In the genomic region with DNA sequence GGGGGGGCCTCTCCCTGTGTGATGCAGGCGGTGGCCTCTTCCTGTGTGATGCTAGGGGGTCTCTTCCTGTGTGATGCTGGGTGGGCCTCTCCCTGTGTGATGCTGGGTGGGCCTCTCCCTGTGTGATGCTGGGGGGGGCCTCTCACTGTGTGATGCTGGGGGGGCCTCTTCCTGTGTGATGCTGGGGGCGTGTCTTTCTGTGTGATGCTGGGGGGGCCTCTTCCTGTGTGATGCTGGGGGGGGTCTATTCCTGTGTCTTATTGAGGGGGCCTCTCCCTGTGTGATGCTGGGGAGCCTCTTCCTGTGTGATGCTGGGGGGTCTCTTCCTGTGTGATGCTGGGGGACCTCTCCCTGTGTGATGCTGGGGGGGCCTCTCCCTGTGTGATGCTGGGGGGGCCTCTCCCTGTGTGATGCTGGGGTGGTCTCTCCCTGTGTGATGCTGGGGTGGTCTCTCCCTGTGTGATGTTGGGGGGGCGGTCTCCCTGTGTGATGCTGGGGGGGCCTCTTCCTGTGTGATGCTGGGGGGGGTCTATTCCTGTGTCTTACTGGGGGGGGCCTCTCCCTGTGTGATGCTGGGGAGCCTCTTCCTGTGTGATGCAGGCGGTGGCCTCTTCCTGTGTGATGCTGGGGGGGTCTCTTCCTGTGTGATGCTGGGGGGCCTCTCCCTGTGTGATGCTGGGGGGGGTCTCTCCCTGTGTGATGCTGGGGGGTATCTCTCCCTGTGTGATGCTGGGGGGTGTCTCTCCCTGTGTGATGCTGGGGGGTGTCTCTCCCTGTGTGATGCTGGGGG, we compare ENCODE assay signal across 7 cellular contexts. TPM values are rescaled to one million over a fixed set of nuclear protein-coding genes. Genes with fewer than 3 reads are reported as not detected.
DNase-seq lines count a peak whose midpoint lies in the region; ATAC-seq lines count a peak whose summit lies in the region.
"Not testable (repeated sequence)": the region's sequence is repeated elsewhere in the genome, so short reads cannot be mapped to it uniquely, and the experiment has no call there.

No MANE protein-coding gene starts in this region.

- ATAC-seq in activated CD8-positive, alpha-beta memory T cell treated with anti-CD3 and anti-CD28 coated beads, Interleukin-2, amount 10 ng/mL, durations not matched to agents 7 days and 5 days; effector memory CD8-positive, alpha-beta T cell (replicated peaks); natural killer cell treated with Interleukin-12 subunit alpha and Interleukin-12 subunit beta and Interleukin-15 and Interleukin-18, amount 100 ng/mL, for 72 hours: not testable (repeated sequence)

- DNase-seq in CD4-positive, alpha-beta memory T cell = peak in 4 of 5 donors; percentile 34 to 83 (median 46)
- peak in 4 of 5 donors; percentile 23 to 61 (median 44) for DNase-seq in T-helper 1 cell
- DNase-seq in activated CD4-positive, alpha-beta T cell treated with anti-CD3 and anti-CD28 coated beads for 48 hours = peak; percentile 27
- not testable (repeated sequence) for DNase-seq in activated CD8-positive, alpha-beta memory T cell treated with anti-CD3 and anti-CD28 coated beads, Interleukin-2, amount 10 ng/mL, durations not matched to agents 7 days and 5 days; natural killer cell treated with Interleukin-12 subunit alpha and Interleukin-12 subunit beta and Interleukin-15 and Interleukin-18, amount 100 ng/mL, for 72 hours (ENCODE audit: low spot score)
- DNase-seq in activated naive CD4-positive, alpha-beta T cell treated with anti-CD3 and anti-CD28 coated beads, Interleukin-2, amount 50 U/mL, for 16 hours = peak; percentile 10
- DNase-seq in effector memory CD8-positive, alpha-beta T cell = peak in 2 of 3 experiments; percentile 36 to 45

- not testable (repeated sequence) for H3K27me3 Mint-ChIP-seq in CD4-positive, alpha-beta memory T cell; activated CD8-positive, alpha-beta memory T cell treated with anti-CD3 and anti-CD28 coated beads, Interleukin-2, amount 10 ng/mL, durations not matched to agents 7 days and 5 days; effector memory CD8-positive, alpha-beta T cell; natural killer cell treated with Interleukin-12 subunit alpha and Interleukin-12 subunit beta and Interleukin-15 and Interleukin-18, amount 100 ng/mL, for 72 hours

- peaks cover 32% of the 10 kb centered on the region for H3K4me1 ChIP-seq in CD4-positive, alpha-beta memory T cell (ENCODE audit: insufficient read depth, low read length)

- H3K4me3 ChIP-seq in CD4-positive, alpha-beta memory T cell (ENCODE audit: low read length in 2 of 2) = not testable (repeated sequence)

- H3K27me3 ChIP-seq in CD4-positive, alpha-beta memory T cell (ENCODE audit: insufficient read depth, low read length) = not testable (repeated sequence)

- H3K27ac Mint-ChIP-seq in CD4-positive, alpha-beta memory T cell = peak overlapping the region in 6 of 7 donors; percentile 90 to 98 (median 96)
- H3K27ac Mint-ChIP-seq in activated CD8-positive, alpha-beta memory T cell treated with anti-CD3 and anti-CD28 coated beads, Interleukin-2, amount 10 ng/mL, durations not matched to agents 7 days and 5 days = peak overlapping the region; percentile 61
- peak overlapping the region; percentile 87 to 99 for H3K27ac Mint-ChIP-seq in effector memory CD8-positive, alpha-beta T cell
- peak overlapping the region in 1 of 2 donors; percentile 98 for H3K27ac Mint-ChIP-seq in natural killer cell treated with Interleukin-12 subunit alpha and Interleukin-12 subunit beta and Interleukin-15 and Interleukin-18, amount 100 ng/mL, for 72 hours

- H3K9me3 ChIP-seq in CD4-positive, alpha-beta memory T cell (ENCODE audit: control insufficient read depth in 1 of 2, low read length in 2 of 2) = not testable (repeated sequence)

- POLR2A ChIA-PET in CD4-positive, alpha-beta memory T cell (lab: Charles Lee; ENCODE audit: partially characterized antibody) = not testable (repeated sequence)

- not testable (repeated sequence) for H3K36me3 Mint-ChIP-seq in CD4-positive, alpha-beta memory T cell; activated CD8-positive, alpha-beta memory T cell treated with anti-CD3 and anti-CD28 coated beads, Interleukin-2, amount 10 ng/mL, durations not matched to agents 7 days and 5 days; natural killer cell treated with Interleukin-12 subunit alpha and Interleukin-12 subunit beta and Interleukin-15 and Interleukin-18, amount 100 ng/mL, for 72 hours
- H3K36me3 Mint-ChIP-seq in effector memory CD8-positive, alpha-beta T cell (ENCODE audit: insufficient read depth) = peaks cover 14% of the 10 kb centered on the region

- CTCF ChIA-PET in CD4-positive, alpha-beta memory T cell (lab: Charles Lee; ENCODE audit: partially characterized antibody); activated CD8-positive, alpha-beta memory T cell treated with anti-CD3 and anti-CD28 coated beads, Interleukin-2, amount 10 ng/mL, durations not matched to agents 7 days and 5 days (lab: Charles Lee): not testable (repeated sequence)

- H3K4me3 Mint-ChIP-seq in CD4-positive, alpha-beta memory T cell = peak overlapping the region in 5 of 8 donors; percentile 13 to 54 (median 25)
- H3K4me3 Mint-ChIP-seq in activated CD8-positive, alpha-beta memory T cell treated with anti-CD3 and anti-CD28 coated beads, Interleukin-2, amount 10 ng/mL, durations not matched to agents 7 days and 5 days; effector memory CD8-positive, alpha-beta T cell: not testable (repeated sequence)
- H3K4me3 Mint-ChIP-seq in natural killer cell treated with Interleukin-12 subunit alpha and Interleukin-12 subunit beta and Interleukin-15 and Interleukin-18, amount 100 ng/mL, for 72 hours = peak overlapping the region; percentile 10

- H3K4me1 Mint-ChIP-seq in CD4-positive, alpha-beta memory T cell = peaks cover 19 to 51% (median 37%) of the 10 kb centered on the region in 4 donors
- H3K4me1 Mint-ChIP-seq in activated CD8-positive, alpha-beta memory T cell treated with anti-CD3 and anti-CD28 coated beads, Interleukin-2, amount 10 ng/mL, durations not matched to agents 7 days and 5 days = peaks cover 26% of the 10 kb centered on the region
- H3K4me1 Mint-ChIP-seq in effector memory CD8-positive, alpha-beta T cell (ENCODE audit: low read depth in 2 of 2) = peaks cover 23 to 28% of the 10 kb centered on the region in 2 donors
- H3K4me1 Mint-ChIP-seq in natural killer cell treated with Interleukin-12 subunit alpha and Interleukin-12 subunit beta and Interleukin-15 and Interleukin-18, amount 100 ng/mL, for 72 hours (ENCODE audit: low read depth in 2 of 2) = peaks cover 16 to 20% of the 10 kb centered on the region in 2 donors

- H3K27ac ChIP-seq in CD4-positive, alpha-beta memory T cell (ENCODE audit: low read depth, low read length) = peak overlapping the region; percentile 76

- intact Hi-C loops in CD4-positive, alpha-beta memory T cell (cut with micrococcal nuclease) = not testable (repeated sequence)

- H3K9me3 Mint-ChIP-seq in CD4-positive, alpha-beta memory T cell; activated CD8-positive, alpha-beta memory T cell treated with anti-CD3 and anti-CD28 coated beads, Interleukin-2, amount 10 ng/mL, durations not matched to agents 7 days and 5 days (ENCODE audit: low read depth); effector memory CD8-positive, alpha-beta T cell; natural killer cell treated with Interleukin-12 subunit alpha and Interleukin-12 subunit beta and Interleukin-15 and Interleukin-18, amount 100 ng/mL, for 72 hours: not testable (repeated sequence)

- H3K36me3 ChIP-seq in CD4-positive, alpha-beta memory T cell (ENCODE audit: insufficient read depth, low read length) = not testable (repeated sequence)

RNA-seq across cellular contexts. Expression of a gene that starts 25.7 kb away (rescaled TPM):
- 1 to 10 TPM in 1 of 2 experiments, under 1 TPM in 1; 0.58 to 1.8 TPM for total RNA-seq in CD4-positive, alpha-beta memory T cell
- polyA plus RNA-seq in CD4-positive, alpha-beta memory T cell = under 1 TPM; 0.21 to 0.24 TPM
- 1 to 10 TPM; 1.5 to 2.6 TPM for total RNA-seq in activated CD8-positive, alpha-beta memory T cell treated with anti-CD3 and anti-CD28 coated beads, Interleukin-2, amount 10 ng/mL, durations not matched to agents 7 days and 5 days
- total RNA-seq in natural killer cell treated with Interleukin-12 subunit alpha and Interleukin-12 subunit beta and Interleukin-15 and Interleukin-18, amount 100 ng/mL, for 72 hours = 10 to 100 TPM in 1 of 2 donors, 1 to 10 TPM in 1; 6.5 to 19.2 TPM
